ENCODE assay signal across 1 cellular context in the genomic region with DNA sequence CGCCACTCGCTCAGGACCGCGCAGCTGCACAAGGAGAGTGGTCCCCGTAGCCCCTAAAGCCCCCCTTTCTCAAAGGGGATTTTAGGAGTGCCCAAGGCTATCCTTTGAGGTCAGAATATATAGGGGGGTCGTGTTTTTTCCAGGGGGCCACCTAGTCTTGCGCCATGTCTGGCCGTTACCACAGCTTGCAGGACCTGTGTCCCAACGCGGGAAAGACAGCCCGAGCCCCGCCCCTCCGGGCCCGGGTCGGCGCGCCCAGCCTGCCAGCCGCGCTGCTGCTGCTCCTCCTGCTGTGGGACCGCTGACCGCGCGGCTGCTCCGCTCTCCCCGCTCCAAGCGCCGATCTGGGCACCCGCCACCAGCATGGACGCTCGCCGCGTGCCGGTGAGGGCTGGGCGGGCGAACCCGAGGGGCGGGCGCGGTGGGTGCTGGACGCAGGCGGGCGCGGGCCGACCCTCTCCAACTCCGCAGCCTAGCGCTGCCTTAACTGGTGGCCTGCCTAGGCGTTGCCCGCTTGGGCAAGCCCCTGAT.
TF ChIP-seq lines count a peak whose summit lies in the region.

A gene (plus strand): TSS at position 272 of the 531 bp plus-strand sequence. CDS start 92 bp downstream, at position 364.

TF ChIP-seq in HepG2, 621 proteins besides CTCF, POLR2A, EP300 and RAD21 (continued from another document and continues in another):
- TF ChIP-seq, protein P1, sequence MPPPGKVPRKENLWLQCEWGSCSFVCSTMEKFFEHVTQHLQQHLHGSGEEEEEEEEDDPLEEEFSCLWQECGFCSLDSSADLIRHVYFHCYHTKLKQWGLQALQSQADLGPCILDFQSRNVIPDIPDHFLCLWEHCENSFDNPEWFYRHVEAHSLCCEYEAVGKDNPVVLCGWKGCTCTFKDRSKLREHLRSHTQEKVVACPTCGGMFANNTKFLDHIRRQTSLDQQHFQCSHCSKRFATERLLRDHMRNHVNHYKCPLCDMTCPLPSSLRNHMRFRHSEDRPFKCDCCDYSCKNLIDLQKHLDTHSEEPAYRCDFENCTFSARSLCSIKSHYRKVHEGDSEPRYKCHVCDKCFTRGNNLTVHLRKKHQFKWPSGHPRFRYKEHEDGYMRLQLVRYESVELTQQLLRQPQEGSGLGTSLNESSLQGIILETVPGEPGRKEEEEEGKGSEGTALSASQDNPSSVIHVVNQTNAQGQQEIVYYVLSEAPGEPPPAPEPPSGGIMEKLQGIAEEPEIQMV (CRISPR knock-in tag; IDR thresholded peaks at IDR 0.05; ENCODE audit: low read depth), result peak; percentile 92
- 0 out of 2 replicates have a peak, but pooled peaks have one; percentile 70 for TF ChIP-seq ZBTB8A (CRISPR knock-in tag; IDR thresholded peaks at IDR 0.05; ENCODE audit: borderline replicate concordance, low read depth)
- TF ChIP-seq, protein P2, sequence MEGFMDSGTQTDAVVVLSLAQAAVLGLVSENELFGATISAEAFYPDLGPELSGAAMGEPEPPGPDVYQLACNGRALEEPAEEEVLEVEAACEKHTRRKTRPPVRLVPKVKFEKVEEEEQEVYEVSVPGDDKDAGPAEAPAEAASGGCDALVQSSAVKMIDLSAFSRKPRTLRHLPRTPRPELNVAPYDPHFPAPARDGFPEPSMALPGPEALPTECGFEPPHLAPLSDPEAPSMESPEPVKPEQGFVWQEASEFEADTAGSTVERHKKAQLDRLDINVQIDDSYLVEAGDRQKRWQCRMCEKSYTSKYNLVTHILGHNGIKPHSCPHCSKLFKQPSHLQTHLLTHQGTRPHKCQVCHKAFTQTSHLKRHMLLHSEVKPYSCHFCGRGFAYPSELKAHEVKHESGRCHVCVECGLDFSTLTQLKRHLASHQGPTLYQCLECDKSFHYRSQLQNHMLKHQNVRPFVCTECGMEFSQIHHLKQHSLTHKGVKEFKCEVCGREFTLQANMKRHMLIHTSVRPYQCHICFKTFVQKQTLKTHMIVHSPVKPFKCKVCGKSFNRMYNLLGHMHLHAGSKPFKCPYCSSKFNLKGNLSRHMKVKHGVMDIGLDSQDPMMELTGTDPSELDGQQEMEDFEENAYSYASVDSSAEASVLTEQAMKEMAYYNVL (CRISPR knock-in tag; IDR thresholded peaks at IDR 0.05; ENCODE audit: borderline replicate concordance), result peak; percentile 81
- peak; percentile 71; the same call in 1 of the 2 replicates for TF ChIP-seq TOPORS (CRISPR knock-in tag; IDR thresholded peaks at IDR 0.05)
- TF ChIP-seq NCOA1 (CRISPR knock-in tag; IDR thresholded peaks at IDR 0.05), result no peak
- TF ChIP-seq ZNF20 (CRISPR knock-in tag; IDR thresholded peaks at IDR 0.05), result peak; percentile 90
- TF ChIP-seq, protein P3, sequence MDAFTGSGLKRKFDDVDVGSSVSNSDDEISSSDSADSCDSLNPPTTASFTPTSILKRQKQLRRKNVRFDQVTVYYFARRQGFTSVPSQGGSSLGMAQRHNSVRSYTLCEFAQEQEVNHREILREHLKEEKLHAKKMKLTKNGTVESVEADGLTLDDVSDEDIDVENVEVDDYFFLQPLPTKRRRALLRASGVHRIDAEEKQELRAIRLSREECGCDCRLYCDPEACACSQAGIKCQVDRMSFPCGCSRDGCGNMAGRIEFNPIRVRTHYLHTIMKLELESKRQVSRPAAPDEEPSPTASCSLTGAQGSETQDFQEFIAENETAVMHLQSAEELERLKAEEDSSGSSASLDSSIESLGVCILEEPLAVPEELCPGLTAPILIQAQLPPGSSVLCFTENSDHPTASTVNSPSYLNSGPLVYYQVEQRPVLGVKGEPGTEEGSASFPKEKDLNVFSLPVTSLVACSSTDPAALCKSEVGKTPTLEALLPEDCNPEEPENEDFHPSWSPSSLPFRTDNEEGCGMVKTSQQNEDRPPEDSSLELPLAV (CRISPR knock-in tag; conservative IDR thresholded peaks at IDR 0.05; ENCODE audit: low read depth), result peak; percentile 87; the same call in 1 of the 2 replicates
- no peak for TF ChIP-seq HIVEP1 (CRISPR knock-in tag; IDR thresholded peaks at IDR 0.05)
- TF ChIP-seq MBD4 (IDR thresholded peaks at IDR 0.05; ENCODE audit: borderline replicate concordance, low read length), result no peak
- TF ChIP-seq ZNF572 (CRISPR knock-in tag; IDR thresholded peaks at IDR 0.05), result no peak
- TF ChIP-seq, protein P4, sequence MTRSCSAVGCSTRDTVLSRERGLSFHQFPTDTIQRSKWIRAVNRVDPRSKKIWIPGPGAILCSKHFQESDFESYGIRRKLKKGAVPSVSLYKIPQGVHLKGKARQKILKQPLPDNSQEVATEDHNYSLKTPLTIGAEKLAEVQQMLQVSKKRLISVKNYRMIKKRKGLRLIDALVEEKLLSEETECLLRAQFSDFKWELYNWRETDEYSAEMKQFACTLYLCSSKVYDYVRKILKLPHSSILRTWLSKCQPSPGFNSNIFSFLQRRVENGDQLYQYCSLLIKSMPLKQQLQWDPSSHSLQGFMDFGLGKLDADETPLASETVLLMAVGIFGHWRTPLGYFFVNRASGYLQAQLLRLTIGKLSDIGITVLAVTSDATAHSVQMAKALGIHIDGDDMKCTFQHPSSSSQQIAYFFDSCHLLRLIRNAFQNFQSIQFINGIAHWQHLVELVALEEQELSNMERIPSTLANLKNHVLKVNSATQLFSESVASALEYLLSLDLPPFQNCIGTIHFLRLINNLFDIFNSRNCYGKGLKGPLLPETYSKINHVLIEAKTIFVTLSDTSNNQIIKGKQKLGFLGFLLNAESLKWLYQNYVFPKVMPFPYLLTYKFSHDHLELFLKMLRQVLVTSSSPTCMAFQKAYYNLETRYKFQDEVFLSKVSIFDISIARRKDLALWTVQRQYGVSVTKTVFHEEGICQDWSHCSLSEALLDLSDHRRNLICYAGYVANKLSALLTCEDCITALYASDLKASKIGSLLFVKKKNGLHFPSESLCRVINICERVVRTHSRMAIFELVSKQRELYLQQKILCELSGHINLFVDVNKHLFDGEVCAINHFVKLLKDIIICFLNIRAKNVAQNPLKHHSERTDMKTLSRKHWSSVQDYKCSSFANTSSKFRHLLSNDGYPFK (CRISPR knock-in tag; IDR thresholded peaks at IDR 0.05; ENCODE audit: borderline replicate concordance), result peak; percentile 37
- TF ChIP-seq ELF1 (CRISPR knock-in tag; IDR thresholded peaks at IDR 0.05), result no peak
- TF ChIP-seq, protein P5, sequence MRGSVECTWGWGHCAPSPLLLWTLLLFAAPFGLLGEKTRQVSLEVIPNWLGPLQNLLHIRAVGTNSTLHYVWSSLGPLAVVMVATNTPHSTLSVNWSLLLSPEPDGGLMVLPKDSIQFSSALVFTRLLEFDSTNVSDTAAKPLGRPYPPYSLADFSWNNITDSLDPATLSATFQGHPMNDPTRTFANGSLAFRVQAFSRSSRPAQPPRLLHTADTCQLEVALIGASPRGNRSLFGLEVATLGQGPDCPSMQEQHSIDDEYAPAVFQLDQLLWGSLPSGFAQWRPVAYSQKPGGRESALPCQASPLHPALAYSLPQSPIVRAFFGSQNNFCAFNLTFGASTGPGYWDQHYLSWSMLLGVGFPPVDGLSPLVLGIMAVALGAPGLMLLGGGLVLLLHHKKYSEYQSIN (CRISPR knock-in tag; IDR thresholded peaks at IDR 0.05; ENCODE audit: borderline replicate concordance), result no peak
- 0 out of 2 replicates have a peak, but pooled peaks have one; percentile 25 for TF ChIP-seq FOXM1 (CRISPR knock-in tag; IDR thresholded peaks at IDR 0.05)
- TF ChIP-seq ZNF331 (CRISPR knock-in tag; IDR thresholded peaks at IDR 0.05), result peak; percentile 63; the same call in 1 of the 2 replicates
- peak; percentile 57; the same call in 1 of the 2 replicates for TF ChIP-seq GABPB1 (CRISPR knock-in tag; IDR thresholded peaks at IDR 0.05)
- peak; percentile 93; the same call in 1 of the 2 replicates for TF ChIP-seq ZSCAN30 (CRISPR knock-in tag; IDR thresholded peaks at IDR 0.05)
- TF ChIP-seq, protein P6, sequence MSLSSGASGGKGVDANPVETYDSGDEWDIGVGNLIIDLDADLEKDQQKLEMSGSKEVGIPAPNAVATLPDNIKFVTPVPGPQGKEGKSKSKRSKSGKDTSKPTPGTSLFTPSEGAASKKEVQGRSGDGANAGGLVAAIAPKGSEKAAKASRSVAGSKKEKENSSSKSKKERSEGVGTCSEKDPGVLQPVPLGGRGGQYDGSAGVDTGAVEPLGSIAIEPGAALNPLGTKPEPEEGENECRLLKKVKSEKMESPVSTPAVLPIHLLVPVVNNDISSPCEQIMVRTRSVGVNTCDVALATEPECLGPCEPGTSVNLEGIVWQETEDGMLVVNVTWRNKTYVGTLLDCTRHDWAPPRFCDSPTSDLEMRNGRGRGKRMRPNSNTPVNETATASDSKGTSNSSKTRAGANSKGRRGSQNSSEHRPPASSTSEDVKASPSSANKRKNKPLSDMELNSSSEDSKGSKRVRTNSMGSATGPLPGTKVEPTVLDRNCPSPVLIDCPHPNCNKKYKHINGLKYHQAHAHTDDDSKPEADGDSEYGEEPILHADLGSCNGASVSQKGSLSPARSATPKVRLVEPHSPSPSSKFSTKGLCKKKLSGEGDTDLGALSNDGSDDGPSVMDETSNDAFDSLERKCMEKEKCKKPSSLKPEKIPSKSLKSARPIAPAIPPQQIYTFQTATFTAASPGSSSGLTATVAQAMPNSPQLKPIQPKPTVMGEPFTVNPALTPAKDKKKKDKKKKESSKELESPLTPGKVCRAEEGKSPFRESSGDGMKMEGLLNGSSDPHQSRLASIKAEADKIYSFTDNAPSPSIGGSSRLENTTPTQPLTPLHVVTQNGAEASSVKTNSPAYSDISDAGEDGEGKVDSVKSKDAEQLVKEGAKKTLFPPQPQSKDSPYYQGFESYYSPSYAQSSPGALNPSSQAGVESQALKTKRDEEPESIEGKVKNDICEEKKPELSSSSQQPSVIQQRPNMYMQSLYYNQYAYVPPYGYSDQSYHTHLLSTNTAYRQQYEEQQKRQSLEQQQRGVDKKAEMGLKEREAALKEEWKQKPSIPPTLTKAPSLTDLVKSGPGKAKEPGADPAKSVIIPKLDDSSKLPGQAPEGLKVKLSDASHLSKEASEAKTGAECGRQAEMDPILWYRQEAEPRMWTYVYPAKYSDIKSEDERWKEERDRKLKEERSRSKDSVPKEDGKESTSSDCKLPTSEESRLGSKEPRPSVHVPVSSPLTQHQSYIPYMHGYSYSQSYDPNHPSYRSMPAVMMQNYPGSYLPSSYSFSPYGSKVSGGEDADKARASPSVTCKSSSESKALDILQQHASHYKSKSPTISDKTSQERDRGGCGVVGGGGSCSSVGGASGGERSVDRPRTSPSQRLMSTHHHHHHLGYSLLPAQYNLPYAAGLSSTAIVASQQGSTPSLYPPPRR (CRISPR knock-in tag; IDR thresholded peaks at IDR 0.05; ENCODE audit: borderline replicate concordance), result no peak
- TF ChIP-seq RFX1 (IDR thresholded peaks at IDR 0.05), result no peak
- TF ChIP-seq, protein P7, sequence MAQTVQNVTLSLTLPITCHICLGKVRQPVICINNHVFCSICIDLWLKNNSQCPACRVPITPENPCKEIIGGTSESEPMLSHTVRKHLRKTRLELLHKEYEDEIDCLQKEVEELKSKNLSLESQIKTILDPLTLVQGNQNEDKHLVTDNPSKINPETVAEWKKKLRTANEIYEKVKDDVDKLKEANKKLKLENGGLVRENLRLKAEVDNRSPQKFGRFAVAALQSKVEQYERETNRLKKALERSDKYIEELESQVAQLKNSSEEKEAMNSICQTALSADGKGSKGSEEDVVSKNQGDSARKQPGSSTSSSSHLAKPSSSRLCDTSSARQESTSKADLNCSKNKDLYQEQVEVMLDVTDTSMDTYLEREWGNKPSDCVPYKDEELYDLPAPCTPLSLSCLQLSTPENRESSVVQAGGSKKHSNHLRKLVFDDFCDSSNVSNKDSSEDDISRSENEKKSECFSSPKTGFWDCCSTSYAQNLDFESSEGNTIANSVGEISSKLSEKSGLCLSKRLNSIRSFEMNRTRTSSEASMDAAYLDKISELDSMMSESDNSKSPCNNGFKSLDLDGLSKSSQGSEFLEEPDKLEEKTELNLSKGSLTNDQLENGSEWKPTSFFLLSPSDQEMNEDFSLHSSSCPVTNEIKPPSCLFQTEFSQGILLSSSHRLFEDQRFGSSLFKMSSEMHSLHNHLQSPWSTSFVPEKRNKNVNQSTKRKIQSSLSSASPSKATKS (CRISPR knock-in tag; IDR thresholded peaks at IDR 0.05), result no peak
- TF ChIP-seq ZNF598 (CRISPR knock-in tag; IDR thresholded peaks at IDR 0.05; ENCODE audit: borderline replicate concordance), result peak; percentile 97; the same call in 1 of the 2 replicates
- TF ChIP-seq, protein P8, sequence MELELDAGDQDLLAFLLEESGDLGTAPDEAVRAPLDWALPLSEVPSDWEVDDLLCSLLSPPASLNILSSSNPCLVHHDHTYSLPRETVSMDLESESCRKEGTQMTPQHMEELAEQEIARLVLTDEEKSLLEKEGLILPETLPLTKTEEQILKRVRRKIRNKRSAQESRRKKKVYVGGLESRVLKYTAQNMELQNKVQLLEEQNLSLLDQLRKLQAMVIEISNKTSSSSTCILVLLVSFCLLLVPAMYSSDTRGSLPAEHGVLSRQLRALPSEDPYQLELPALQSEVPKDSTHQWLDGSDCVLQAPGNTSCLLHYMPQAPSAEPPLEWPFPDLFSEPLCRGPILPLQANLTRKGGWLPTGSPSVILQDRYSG (CRISPR knock-in tag; IDR thresholded peaks at IDR 0.05), result peak; percentile 96
- peak; percentile 96; the same call in 1 of the 2 replicates for TF ChIP-seq ZNF138 (CRISPR knock-in tag; IDR thresholded peaks at IDR 0.05; ENCODE audit: low read depth)
- TF ChIP-seq ZNF709 (CRISPR knock-in tag; IDR thresholded peaks at IDR 0.05), result peak; percentile 99
- no peak for TF ChIP-seq RORA (CRISPR knock-in tag; IDR thresholded peaks at IDR 0.05)
- peak; percentile 76 for TF ChIP-seq AKAP8 (CRISPR knock-in tag; IDR thresholded peaks at IDR 0.05)
- TF ChIP-seq ZNF766 (CRISPR knock-in tag; IDR thresholded peaks at IDR 0.05; ENCODE audit: borderline replicate concordance), result peak; percentile 82
- no peak for TF ChIP-seq ZNF484 (CRISPR knock-in tag; IDR thresholded peaks at IDR 0.05; ENCODE audit: borderline replicate concordance, low read depth)
- TF ChIP-seq, protein P9, sequence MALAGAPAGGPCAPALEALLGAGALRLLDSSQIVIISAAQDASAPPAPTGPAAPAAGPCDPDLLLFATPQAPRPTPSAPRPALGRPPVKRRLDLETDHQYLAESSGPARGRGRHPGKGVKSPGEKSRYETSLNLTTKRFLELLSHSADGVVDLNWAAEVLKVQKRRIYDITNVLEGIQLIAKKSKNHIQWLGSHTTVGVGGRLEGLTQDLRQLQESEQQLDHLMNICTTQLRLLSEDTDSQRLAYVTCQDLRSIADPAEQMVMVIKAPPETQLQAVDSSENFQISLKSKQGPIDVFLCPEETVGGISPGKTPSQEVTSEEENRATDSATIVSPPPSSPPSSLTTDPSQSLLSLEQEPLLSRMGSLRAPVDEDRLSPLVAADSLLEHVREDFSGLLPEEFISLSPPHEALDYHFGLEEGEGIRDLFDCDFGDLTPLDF (CRISPR knock-in tag; IDR thresholded peaks at IDR 0.05), result peak; percentile 99
- TF ChIP-seq ZNF674 (CRISPR knock-in tag; IDR thresholded peaks at IDR 0.05; ENCODE audit: low read depth), result no peak
- peak; percentile 83; the same call in 1 of the 2 replicates for TF ChIP-seq ZNF619 (CRISPR knock-in tag; IDR thresholded peaks at IDR 0.05)
- TF ChIP-seq, protein P10, sequence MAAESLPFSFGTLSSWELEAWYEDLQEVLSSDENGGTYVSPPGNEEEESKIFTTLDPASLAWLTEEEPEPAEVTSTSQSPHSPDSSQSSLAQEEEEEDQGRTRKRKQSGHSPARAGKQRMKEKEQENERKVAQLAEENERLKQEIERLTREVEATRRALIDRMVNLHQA (CRISPR knock-in tag; IDR thresholded peaks at IDR 0.05), result 0 out of 2 replicates have a peak, but pooled peaks have one; percentile 87
- TF ChIP-seq, protein P11, sequence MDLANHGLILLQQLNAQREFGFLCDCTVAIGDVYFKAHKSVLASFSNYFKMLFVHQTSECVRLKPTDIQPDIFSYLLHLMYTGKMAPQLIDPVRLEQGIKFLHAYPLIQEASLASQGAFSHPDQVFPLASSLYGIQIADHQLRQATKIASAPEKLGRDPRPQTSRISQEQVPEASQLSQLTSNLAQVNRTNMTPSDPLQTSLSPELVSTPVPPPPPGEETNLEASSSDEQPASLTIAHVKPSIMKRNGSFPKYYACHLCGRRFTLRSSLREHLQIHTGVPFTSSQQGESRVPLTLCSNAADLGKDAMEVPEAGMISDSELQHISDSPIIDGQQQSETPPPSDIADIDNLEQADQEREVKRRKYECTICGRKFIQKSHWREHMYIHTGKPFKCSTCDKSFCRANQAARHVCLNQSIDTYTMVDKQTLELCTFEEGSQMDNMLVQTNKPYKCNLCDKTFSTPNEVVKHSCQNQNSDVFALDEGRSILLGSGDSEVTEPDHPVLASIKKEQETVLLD (CRISPR knock-in tag; IDR thresholded peaks at IDR 0.05; ENCODE audit: low read depth), result peak; percentile 85; the same call in 1 of the 2 replicates
